In genomic region chr5:123582570-123583293, GRCh38 we compare ENCODE assay signal across 12 cellular contexts.
DNase-seq lines count a peak whose midpoint lies in the region; ATAC-seq, FAIRE-seq and TF ChIP-seq lines count a peak whose summit lies in the region.
"Had no signal": no experiment of that assay in that cellular context is flagged by ENCODE, and none has a peak within 500 bp of the region (broad histone marks: within the 10 kb centered on the region; RNA-seq: fewer than 3 reads in every experiment).

No MANE protein-coding gene starts in this region.

- no peaks in the 10 kb centered on the region for H3K9me3 ChIP-seq in A673 (ENCODE audit: low read depth, low read length, poor library complexity, severe bottlenecking)
- H3K9me3 ChIP-seq in HUES6 (ENCODE audit: control insufficient read depth, insufficient read depth, low read depth, low read length) = 0 out of 2 replicates have a peak, but pooled peaks cover 2% of the 10 kb centered on the region
- H3K9me3 ChIP-seq in kidney (ENCODE audit: control insufficient read depth in 1 of 2, low read length in 2 of 2) = peaks cover 0 to 3% of the 10 kb centered on the region in 2 donors
- H3K9me3 ChIP-seq: thyroid gland had no signal

- BruUV-seq in A673 (replicated peaks; lab: Mats Ljungman, UMichigan) = no TSS peak

- in situ Hi-C loops in brain microvascular endothelial cell (cut with HindIII; ENCODE audit: low pct_ligation_motif_present, low sequenced_read_pairs) = no loop called here

- no peaks in the 10 kb centered on the region for H3K27me3 ChIP-seq in A673 (replicated peaks; ENCODE audit: insufficient read depth, low read depth, low read length, poor library complexity)
- H3K27me3 ChIP-seq in HUES6 (ENCODE audit: control insufficient read depth, insufficient read depth, low read length) = no peaks in the 10 kb centered on the region
- H3K27me3 ChIP-seq in brain microvascular endothelial cell (replicated peaks) = no peaks in the 10 kb centered on the region
- H3K27me3 ChIP-seq: thyroid gland had no signal

- H3K4me3 ChIP-seq in A673 (ENCODE audit: low read depth, low read length, poor library complexity, severe bottlenecking) (no peak overlapping the region), HUES6 (ENCODE audit: low read depth, low read length) (peak overlapping the region; percentile 24; the same call in 1 of the 2 replicates), brain microvascular endothelial cell (ENCODE audit: low read depth, low read length) (no peak overlapping the region), kidney (ENCODE audit: low read length in 2 of 2) (no peak overlapping the region)
- H3K4me3 ChIP-seq: thyroid gland had no signal

- intact Hi-C loops in A673 (cut with micrococcal nuclease; ENCODE audit: unreplicated experiment) = no loop called here
- intact Hi-C loops in kidney (cut with DNase I) = no loop called here

- ATAC-seq in GM19023 (IDR thresholded peaks at IDR 0.05; ENCODE audit: unreplicated experiment) (no peak), HG03097 (IDR thresholded peaks at IDR 0.05; ENCODE audit: low FRiP score, unreplicated experiment) (no peak)

- FAIRE-seq in kidney (lab: Jason Lieb, UNC) = peak; percentile 37

- H3K27ac ChIP-seq in A673 (ENCODE audit: low read depth, low read length, poor library complexity, severe bottlenecking) (peak overlapping the region; percentile 35), HUES6 (ENCODE audit: low read depth, low read length) (peak overlapping the region; percentile 43; the same call in 1 of the 2 replicates), brain microvascular endothelial cell (no peak overlapping the region), kidney (ENCODE audit: low read depth in 2 of 2, low read length in 2 of 2) (no peak overlapping the region)
- H3K27ac ChIP-seq: thyroid gland had no signal

- CTCF ChIA-PET in A673 (lab: Charles Lee) = no interaction called here

- peaks cover 11% of the 10 kb centered on the region for H3K4me1 ChIP-seq in A673 (ENCODE audit: insufficient read depth, low read length, poor library complexity, severe bottlenecking)
- peaks cover 13% of the 10 kb centered on the region for H3K4me1 ChIP-seq in HUES6 (ENCODE audit: control insufficient read depth, insufficient read depth, low read length)
- H3K4me1 ChIP-seq in kidney (ENCODE audit: control insufficient read depth in 1 of 2, insufficient read depth in 1 of 2, low read depth in 1 of 2, low read length in 2 of 2) = no peaks in the 10 kb centered on the region
- H3K4me1 ChIP-seq: thyroid gland had no signal

- no peak for TF ChIP-seq CTCF in A673 (conservative IDR thresholded peaks at IDR 0.05; ENCODE audit: low read depth, low read length)
- no peak for TF ChIP-seq CTCF in brain microvascular endothelial cell (IDR thresholded peaks at IDR 0.05; ENCODE audit: low read depth, low read length, missing control alignments)
- TF ChIP-seq CTCF in kidney (IDR thresholded peaks at IDR 0.05; ENCODE audit: borderline replicate concordance, extremely low read depth, insufficient read depth) = no peak

- H3K36me3 ChIP-seq in A673 (ENCODE audit: insufficient read depth, low read length, poor library complexity, severe bottlenecking) (no peaks in the 10 kb centered on the region), HUES6 (ENCODE audit: control insufficient read depth, insufficient read depth, low read length) (peaks cover 4% of the 10 kb centered on the region; the same call in 1 of the 2 replicates), brain microvascular endothelial cell (replicated peaks) (no peaks in the 10 kb centered on the region), kidney (ENCODE audit: control insufficient read depth in 1 of 2, insufficient read depth in 2 of 2, low read length in 2 of 2) (no peaks in the 10 kb centered on the region)
- H3K36me3 ChIP-seq: thyroid gland had no signal

- no peak overlapping the region for H3K9ac ChIP-seq in HUES6 (ENCODE audit: low read length)
- H3K9ac ChIP-seq in kidney (ENCODE audit: low read length in 2 of 2) = no peak overlapping the region

- DNase-seq in A673 (ENCODE audit: low spot score) (peak; percentile 41), brain microvascular endothelial cell (peak; percentile 4), kidney (no peak), germinal center (ENCODE audit: low spot score) (no peak), GM03348 (ENCODE audit: low spot score) (no peak)
- DNase-seq: activated naive CD4-positive, alpha-beta T cell; NCI-H1694; SHP77; thyroid gland had no signal

- POLR2A ChIA-PET in A673 (lab: Charles Lee; ENCODE audit: low non-redundant PET) = no interaction called here

Comparison
In these comparisons a context has a peak if more than half of its experiments do, and no peak if none do; other contexts are left out.
1. DNase-seq: peak in A673 (single experiment) and brain microvascular endothelial cell (single experiment); none in kidney (single experiment), germinal center (single experiment) and GM03348 (single experiment).
2. H3K27ac ChIP-seq: peak in A673 (single experiment) and HUES6 (single experiment); none in brain microvascular endothelial cell (single experiment) and kidney (0 of 2).